In the genomic region with DNA sequence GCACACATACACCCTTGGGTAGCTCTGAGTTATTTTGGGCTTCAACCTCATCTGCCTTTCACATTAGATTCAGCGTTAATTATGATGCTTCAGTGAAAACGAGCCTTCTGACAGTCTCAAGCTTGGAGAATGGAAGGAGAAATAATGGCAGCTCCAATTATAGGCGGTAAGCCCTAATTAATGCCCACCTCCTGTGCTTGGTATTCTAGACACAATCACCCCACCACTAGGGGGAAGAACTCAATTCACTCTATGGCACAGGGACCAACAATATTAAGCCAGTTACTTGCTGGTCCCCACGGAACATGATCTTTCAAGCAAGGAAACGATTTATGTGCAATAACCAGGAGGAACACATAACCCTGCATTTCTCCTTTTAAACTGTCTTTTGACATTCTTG, we compare ENCODE assay signal across 18 cellular contexts.
A peak's percentile ranks its signal among the peaks of the same experiment; 100 is the strongest.
DNase-seq lines count a peak whose midpoint lies in the region; ATAC-seq and TF ChIP-seq lines count a peak whose summit lies in the region.
"Had no signal": no experiment of that assay in that cellular context is flagged by ENCODE, and none has a peak within 500 bp of the region (broad histone marks: within the 10 kb centered on the region; RNA-seq: fewer than 3 reads in every experiment).

No MANE protein-coding gene starts in this region.

- no peak overlapping the region for H3K4me2 ChIP-seq in neuronal stem cell (ENCODE audit: insufficient read depth, low read length, poor library complexity, severe bottlenecking)
- H3K4me2 ChIP-seq: A549 had no signal

- no peak overlapping the region for H2BK5ac ChIP-seq in neuronal stem cell (ENCODE audit: low read length)

- no peak overlapping the region for H4K91ac ChIP-seq in neuronal stem cell (ENCODE audit: low read depth, low read length, poor library complexity)

- no peak overlapping the region for H3K4me3 ChIP-seq in NB4 (ENCODE audit: low read depth, low read length)
- no peak overlapping the region for H3K4me3 ChIP-seq in brain microvascular endothelial cell (ENCODE audit: low read depth, low read length)
- H3K4me3 ChIP-seq in neuronal stem cell (ENCODE audit: low read length in 2 of 2) = no peak overlapping the region
- H3K4me3 ChIP-seq in upper lobe of left lung = no peak overlapping the region
- H3K4me3 ChIP-seq: A549, gastroesophageal sphincter had no signal

- H3K9ac ChIP-seq in neuronal stem cell (ENCODE audit: low read depth, low read length, poor library complexity) = no peak overlapping the region

- H3K36me3 ChIP-seq in brain microvascular endothelial cell (replicated peaks) = no peaks in the 10 kb centered on the region
- no peaks in the 10 kb centered on the region for H3K36me3 ChIP-seq in neuronal stem cell (replicated peaks in 1 of 2; ENCODE audit: control insufficient read depth in 2 of 2, insufficient read depth in 2 of 2, low read length in 2 of 2)
- H3K36me3 ChIP-seq in upper lobe of left lung = no peaks in the 10 kb centered on the region
- H3K36me3 ChIP-seq: gastroesophageal sphincter had no signal

- H3K27ac ChIP-seq in brain microvascular endothelial cell (no peak overlapping the region), neuronal stem cell (replicated peaks; ENCODE audit: low read length) (peak overlapping the region; percentile 2), upper lobe of left lung (no peak overlapping the region)
- H3K27ac ChIP-seq: A549, gastroesophageal sphincter had no signal

- no peak overlapping the region for H3K23ac ChIP-seq in neuronal stem cell (ENCODE audit: low read depth, low read length, poor library complexity)

- in situ Hi-C loops in brain microvascular endothelial cell (cut with HindIII; ENCODE audit: low pct_ligation_motif_present, low sequenced_read_pairs) = no loop called here

- H3K9me3 ChIP-seq in neuronal stem cell (replicated peaks in 1 of 2; ENCODE audit: control insufficient read depth in 2 of 2, insufficient read depth in 1 of 2, low read depth in 1 of 2, low read length in 2 of 2) = peaks cover 0 to 2% of the 10 kb centered on the region in 2 donors
- no peaks in the 10 kb centered on the region for H3K9me3 ChIP-seq in upper lobe of left lung
- H3K9me3 ChIP-seq: A549, gastroesophageal sphincter had no signal

- H3K27me3 ChIP-seq in brain microvascular endothelial cell (replicated peaks) (no peaks in the 10 kb centered on the region), neuronal stem cell (ENCODE audit: control insufficient read depth in 3 of 3, insufficient read depth in 3 of 3, low read depth in 1 of 3, low read length in 3 of 3) (no peaks in the 10 kb centered on the region), upper lobe of left lung (no peaks in the 10 kb centered on the region)
- H3K27me3 ChIP-seq: gastroesophageal sphincter had no signal

- no peak for TF ChIP-seq POLR2A in NB4 (IDR thresholded peaks at IDR 0.05; ENCODE audit: extremely low read depth, insufficient read length)
- TF ChIP-seq POLR2A in upper lobe of left lung (IDR thresholded peaks at IDR 0.05) = no peak

- H2BK120ac ChIP-seq in neuronal stem cell (ENCODE audit: low read depth, low read length) = no peak overlapping the region

- H2BK12ac ChIP-seq in neuronal stem cell (ENCODE audit: low read length) = no peak overlapping the region

- no peak for TF ChIP-seq EP300 in upper lobe of left lung (IDR thresholded peaks at IDR 0.05)

- no peak for ATAC-seq in upper lobe of left lung (ENCODE audit: low FRiP score in 2 of 2)
- ATAC-seq: gastroesophageal sphincter, natural killer cell, T-cell had no signal

- peaks cover 0 to 8% of the 10 kb centered on the region in 2 donors for H3K4me1 ChIP-seq in neuronal stem cell (ENCODE audit: control insufficient read depth in 2 of 2, insufficient read depth in 1 of 2, low read depth in 1 of 2, low read length in 2 of 2)
- no peaks in the 10 kb centered on the region for H3K4me1 ChIP-seq in upper lobe of left lung
- H3K4me1 ChIP-seq: A549, gastroesophageal sphincter had no signal

- H2AFZ ChIP-seq in neuronal stem cell (ENCODE audit: low read length) = no peak overlapping the region

- H3K79me1 ChIP-seq in neuronal stem cell (ENCODE audit: low read depth, low read length) = no peaks in the 10 kb centered on the region

- H4K8ac ChIP-seq in neuronal stem cell (ENCODE audit: low read depth, low read length) = no peak overlapping the region

- H3K4ac ChIP-seq in neuronal stem cell (ENCODE audit: low read length) = no peak overlapping the region

- H3K18ac ChIP-seq in neuronal stem cell (ENCODE audit: low read length) = no peak overlapping the region

- DNase-seq in NCI-H1436 (lab: John Stamatoyannopoulos, UW) = peak; percentile 31
- no peak for DNase-seq in NCI-H1436 treated with DMSO at 0.1 percent for 48 hours (lab: John Stamatoyannopoulos, UW)
- DNase-seq in NB4 (ENCODE audit: low read depth) = peak; percentile 2
- DNase-seq in brain microvascular endothelial cell = no peak
- DNase-seq in neuronal stem cell (ENCODE audit: low spot score) = peak; percentile 47
- no peak for DNase-seq in upper lobe of left lung
- no peak for DNase-seq in A172 (ENCODE audit: low spot score)
- DNase-seq in NOMO-1 treated with DMSO at 0.1 percent for 48 hours (lab: John Stamatoyannopoulos, UW; ENCODE audit: unreplicated experiment) = no peak
- DNase-seq: CD4-positive, alpha-beta memory T cell; immature natural killer cell; KG1; natural killer cell; NCI-H187 treated with DMSO at 0.1 percent for 48 hours; NCI-H510A treated with DMSO at 0.1 percent for 48 hours; stimulated activated naive CD4-positive, alpha-beta T cell treated with Interleukin-2 at 50 U/mL for 16 hours; T-cell had no signal

- WGBS in neuronal stem cell (ENCODE audit: extremely low coverage in 2 of 2, insufficient read length in 2 of 2, insufficient replicate concordance in 1 of 2), 2 donors = no CpG with 5 or more reads among the region's 5 CpGs
- 83 to 89% methylated on average over 5 of the region's 5 CpGs for WGBS in upper lobe of left lung, 2 donors

- H2AK5ac ChIP-seq in neuronal stem cell (ENCODE audit: low read depth, low read length) = no peak overlapping the region

- no peak for TF ChIP-seq CTCF in NB4 (IDR thresholded peaks at IDR 0.05; ENCODE audit: low read depth, low read length)
- peak; percentile 16 for TF ChIP-seq CTCF in brain microvascular endothelial cell (IDR thresholded peaks at IDR 0.05; ENCODE audit: low read depth, low read length, missing control alignments)
- no peak for TF ChIP-seq CTCF in upper lobe of left lung (IDR thresholded peaks at IDR 0.05)

- no peak overlapping the region for H2BK15ac ChIP-seq in neuronal stem cell (ENCODE audit: low read length)

- H3K14ac ChIP-seq in neuronal stem cell (ENCODE audit: low read length) = no peak overlapping the region

Comparison
In these comparisons a context has a peak if more than half of its experiments do, and no peak if none do; other contexts are left out.
1. DNase-seq: peak in NCI-H1436 (single experiment), NB4 (single experiment) and neuronal stem cell (single experiment); none in NCI-H1436 treated with DMSO at 0.1 percent for 48 hours (single experiment), brain microvascular endothelial cell (single experiment), upper lobe of left lung (0 of 2), A172 (single experiment) and NOMO-1 treated with DMSO at 0.1 percent for 48 hours (single experiment).